In the genomic region with DNA sequence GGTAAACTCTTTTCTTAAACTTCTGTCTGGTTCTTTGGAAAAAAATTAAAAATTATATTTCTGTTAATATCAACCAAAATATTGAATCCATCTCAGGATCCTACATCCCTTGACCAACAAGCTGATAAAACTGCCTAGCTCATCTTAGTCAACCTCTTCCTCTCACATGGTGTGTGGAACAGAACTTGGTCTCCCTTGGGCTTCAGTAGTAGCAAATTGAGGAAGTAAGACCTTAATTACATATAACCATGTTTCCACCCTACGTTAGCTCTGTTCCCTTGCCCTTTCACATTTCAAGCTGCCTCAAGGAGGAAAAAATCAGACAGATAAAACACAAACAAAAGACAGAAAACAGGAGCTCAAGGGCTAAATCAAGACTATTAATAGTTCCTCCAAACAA, we compare ENCODE assay signal across 12 cellular contexts.
A peak's percentile ranks its signal among the peaks of the same experiment; 100 is the strongest.
DNase-seq lines count a peak whose midpoint lies in the region; ATAC-seq and TF ChIP-seq lines count a peak whose summit lies in the region.
"Had no signal": no experiment of that assay in that cellular context is flagged by ENCODE, and none has a peak within 500 bp of the region (broad histone marks: within the 10 kb centered on the region; RNA-seq: fewer than 3 reads in every experiment).

No MANE protein-coding gene starts in this region.

- peaks cover 0 to 14% (median 9%) of the 10 kb centered on the region in 11 experiments; a peak in 10 of 22 replicates for H3K9me3 ChIP-seq in BLaER1 treated with 17β-estradiol and CSF1 and Interleukin-3, amounts not matched to agents 10 nM and 100 nM (replicated peaks in 1 of 11)
- H3K9me3 ChIP-seq in OCI-LY3 (ENCODE audit: insufficient read depth, low read length) (no peaks in the 10 kb centered on the region), tibial nerve (no peaks in the 10 kb centered on the region)
- H3K9me3 ChIP-seq: left ventricle myocardium inferior, right atrium auricular region had no signal

- no peak for TF ChIP-seq EP300 in tibial nerve (IDR thresholded peaks at IDR 0.05)

- no peak overlapping the region for H3K4me3 ChIP-seq in BLaER1 treated with 17β-estradiol and CSF1 and Interleukin-3, amounts not matched to agents 10 nM and 100 nM
- H3K4me3 ChIP-seq in OCI-LY3 (ENCODE audit: low read length) (peak overlapping the region; percentile 37; the same call in 1 of the 2 replicates), tibial nerve (no peak overlapping the region), dorsolateral prefrontal cortex (no peak overlapping the region)
- H3K4me3 ChIP-seq: left ventricle myocardium inferior, right atrium auricular region had no signal

- intact Hi-C loops in dorsolateral prefrontal cortex (cut with DNase I) = no loop called here

- peak overlapping the region in 6 of 11 experiments; percentile 10 to 54 (median 31); a peak in 5 of 22 replicates for H3K27ac ChIP-seq in BLaER1 treated with 17β-estradiol and CSF1 and Interleukin-3, amounts not matched to agents 10 nM and 100 nM
- H3K27ac ChIP-seq in OCI-LY3 (ENCODE audit: low read length) (no peak overlapping the region), tibial nerve (no peak overlapping the region), dorsolateral prefrontal cortex (no peak overlapping the region)
- H3K27ac ChIP-seq: left ventricle myocardium inferior, right atrium auricular region had no signal

- no peak for TF ChIP-seq POLR2A in tibial nerve (IDR thresholded peaks at IDR 0.05)

- no peaks in the 10 kb centered on the region for H3K27me3 ChIP-seq in BLaER1 treated with 17β-estradiol and CSF1 and Interleukin-3, amounts not matched to agents 10 nM and 100 nM
- H3K27me3 ChIP-seq in OCI-LY3 (ENCODE audit: low read depth, low read length) = peaks cover 71% of the 10 kb centered on the region
- H3K27me3 ChIP-seq in tibial nerve = peaks cover 0 to 4% of the 10 kb centered on the region in 2 donors
- no peaks in the 10 kb centered on the region for H3K27me3 ChIP-seq in dorsolateral prefrontal cortex
- H3K27me3 ChIP-seq: right atrium auricular region had no signal

- DNase-seq in T1000 (lab: John Stamatoyannopoulos, UW) (no peak), GOT3 (lab: John Stamatoyannopoulos, UW) (no peak), tibial nerve (ENCODE audit: low spot score in 2 of 2) (no peak), dorsolateral prefrontal cortex (no peak)
- DNase-seq: activated CD4-positive, alpha-beta T cell treated with anti-CD3 and anti-CD28 coated beads for 4 hours; aorta; left ventricle myocardium inferior had no signal

- peaks cover 14 to 25% (median 20%) of the 10 kb centered on the region in 10 experiments for H3K4me1 ChIP-seq in BLaER1 treated with 17β-estradiol and CSF1 and Interleukin-3, amounts not matched to agents 10 nM and 100 nM
- peaks cover 22% of the 10 kb centered on the region for H3K4me1 ChIP-seq in OCI-LY3 (ENCODE audit: low read length)
- H3K4me1 ChIP-seq in tibial nerve = no peaks in the 10 kb centered on the region
- H3K4me1 ChIP-seq: left ventricle myocardium inferior, right atrium auricular region had no signal

- H2AFZ ChIP-seq in OCI-LY3 (ENCODE audit: low read depth, low read length) = no peak overlapping the region

- 45 to 63% methylated on average over 1 of the region's 1 CpG for WGBS in tibial nerve, 2 donors

- no peak overlapping the region; a peak in 1 of 22 replicates for H3K9ac ChIP-seq in BLaER1 treated with 17β-estradiol and CSF1 and Interleukin-3, amounts not matched to agents 10 nM and 100 nM
- no peak overlapping the region; the same call in 1 of the 2 replicates for H3K9ac ChIP-seq in OCI-LY3 (ENCODE audit: low read length)

- H3K79me2 ChIP-seq in OCI-LY3 (ENCODE audit: low read length) = no peaks in the 10 kb centered on the region

- peak; percentile 86 for ATAC-seq in GM19395 (IDR thresholded peaks at IDR 0.05; ENCODE audit: unreplicated experiment)
- ATAC-seq in HG03095 (IDR thresholded peaks at IDR 0.05; ENCODE audit: unreplicated experiment) = peak; percentile 91

- peak overlapping the region; percentile 19 to 62 (median 51) for H3K4me2 ChIP-seq in BLaER1 treated with 17β-estradiol and CSF1 and Interleukin-3, amounts not matched to agents 10 nM and 100 nM
- H3K4me2 ChIP-seq in OCI-LY3 (ENCODE audit: low read length) = peak overlapping the region; percentile 62

- peaks cover 0 to 45% (median 0%) of the 10 kb centered on the region in 11 experiments; a peak in 3 of 22 replicates for H4K20me1 ChIP-seq in BLaER1 treated with 17β-estradiol and CSF1 and Interleukin-3, amounts not matched to agents 10 nM and 100 nM
- H4K20me1 ChIP-seq in OCI-LY3 (ENCODE audit: insufficient read depth, low read length) = peaks cover 7% of the 10 kb centered on the region; the same call in 1 of the 2 replicates

- H3K36me3 ChIP-seq in BLaER1 treated with 17β-estradiol and CSF1 and Interleukin-3, amounts not matched to agents 10 nM and 100 nM = peaks cover 0 to 76% (median 0%) of the 10 kb centered on the region in 11 experiments; a peak in 4 of 22 replicates
- H3K36me3 ChIP-seq in OCI-LY3 (replicated peaks; ENCODE audit: low read depth, low read length) (no peaks in the 10 kb centered on the region), tibial nerve (no peaks in the 10 kb centered on the region)
- H3K36me3 ChIP-seq: left ventricle myocardium inferior, right atrium auricular region had no signal

- TF ChIP-seq CTCF in OCI-LY3 (IDR thresholded peaks at IDR 0.05; ENCODE audit: low read depth, low read length) (no peak), tibial nerve (IDR thresholded peaks at IDR 0.05) (no peak), dorsolateral prefrontal cortex (IDR thresholded peaks at IDR 0.05 in 54 of 56, conservative IDR thresholded peaks at IDR 0.05 in 2 of 56; ENCODE audit: low read depth in 1 of 56, partially characterized antibody in 56 of 56) (no peak)

Comparison
In these comparisons a context has a peak if more than half of its experiments do, and no peak if none do; other contexts are left out.
1. H3K27ac ChIP-seq: peak in BLaER1 treated with 17β-estradiol and CSF1 and Interleukin-3, amounts not matched to agents 10 nM and 100 nM (6 of 11); none in OCI-LY3 (single experiment), tibial nerve (0 of 4) and dorsolateral prefrontal cortex (0 of 59).